ENCODE assay signal across 1 cellular context in genomic region chr11:95829580-95830259, GRCh38.
TF ChIP-seq lines count a peak whose summit lies in the region.

No MANE protein-coding gene starts in this region.

TF ChIP-seq in IMR-90, 13 proteins besides CTCF, POLR2A, EP300 and RAD21:
- TF ChIP-seq MXI1 (IDR thresholded peaks at IDR 0.05; ENCODE audit: borderline replicate concordance, low read depth, low read length) (no peak), FOS (IDR thresholded peaks at IDR 0.05; ENCODE audit: low read depth, low read length) (no peak), MAFK (IDR thresholded peaks at IDR 0.05; ENCODE audit: low read depth, low read length) (no peak), ELK1 (IDR thresholded peaks at IDR 0.05; ENCODE audit: borderline replicate concordance, low read depth, low read length) (no peak), CEBPB (IDR thresholded peaks at IDR 0.05; ENCODE audit: low read depth, low read length) (no peak), NFE2L2 (IDR thresholded peaks at IDR 0.05; ENCODE audit: low read depth, low read length) (no peak), BHLHE40 (IDR thresholded peaks at IDR 0.05; ENCODE audit: low read depth, low read length) (no peak), SMC3 (IDR thresholded peaks at IDR 0.05; ENCODE audit: low read depth, low read length) (no peak), RFX5 (IDR thresholded peaks at IDR 0.05; ENCODE audit: low read depth, low read length) (no peak), USF2 (IDR thresholded peaks at IDR 0.05; ENCODE audit: low read depth, low read length) (no peak), MAZ (IDR thresholded peaks at IDR 0.05; ENCODE audit: borderline replicate concordance, low read depth, low read length) (no peak), CHD1 (IDR thresholded peaks at IDR 0.05; ENCODE audit: low read depth, low read length) (no peak), RCOR1 (IDR thresholded peaks at IDR 0.05; ENCODE audit: insufficient replicate concordance, low read length) (no peak)
